ENCODE assay signal across 21 cellular contexts in the genomic region with DNA sequence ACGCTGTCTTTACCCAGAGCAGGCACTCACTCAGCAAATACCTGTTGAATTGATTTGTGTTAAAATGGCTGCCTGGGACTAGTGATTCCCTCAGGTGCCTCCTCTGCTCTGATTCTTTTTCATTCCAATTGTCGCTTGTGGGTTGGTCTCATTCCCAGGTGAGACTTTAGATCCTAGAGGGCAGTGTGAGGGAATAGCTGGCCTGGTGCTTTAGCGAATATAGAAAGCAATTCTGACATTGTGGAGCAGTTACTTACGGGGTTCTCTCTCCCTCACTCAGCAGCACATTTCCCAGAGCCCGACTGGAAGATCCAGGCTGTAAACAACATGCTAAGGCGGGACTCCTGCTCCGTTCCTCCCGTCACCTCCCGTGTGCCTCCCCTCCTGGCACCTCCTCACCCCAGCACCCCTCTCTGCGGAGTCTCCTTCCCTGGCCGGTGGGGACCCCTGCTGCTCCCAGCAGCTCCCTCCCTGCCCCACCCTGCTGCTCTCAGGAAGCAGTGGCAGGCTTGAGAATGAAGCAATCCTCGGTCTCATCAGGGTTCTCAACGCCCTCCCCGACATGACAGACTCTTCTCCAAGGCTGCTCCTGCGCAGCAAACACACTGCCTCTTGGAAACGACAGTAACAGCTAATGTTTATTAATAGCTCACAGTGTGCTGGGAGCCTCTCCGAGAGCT. TPM values are rescaled to one million over a fixed set of nuclear protein-coding genes. Genes with fewer than 3 reads are reported as not detected.
DNase-seq lines count a peak whose midpoint lies in the region; ATAC-seq and TF ChIP-seq lines count a peak whose summit lies in the region.
"Had no signal": no experiment of that assay in that cellular context is flagged by ENCODE, and none has a peak within 500 bp of the region (broad histone marks: within the 10 kb centered on the region; RNA-seq: fewer than 3 reads in every experiment).

No MANE protein-coding gene starts in this region.

- DNase-seq in Right ventricle myocardium superior: peak; percentile 7
- no peak for DNase-seq in left ventricle myocardium inferior
- DNase-seq in caudate nucleus (lab: John Stamatoyannopoulos, UW): peak in 36 of 61 donors; percentile 7 to 82 (median 47)
- no peak for DNase-seq in RPMI8226
- no peak for DNase-seq in UCSD-AML1 (lab: John Stamatoyannopoulos, UW; ENCODE audit: unreplicated experiment)
- DNase-seq: activated effector memory CD4-positive, alpha-beta T cell treated with Interleukin-2 at 50 U/mL for 16 hours; CD8-positive, alpha-beta memory T cell; cortex of kidney; NCI-H1417 treated with DMSO at 0.1 percent for 48 hours; NCI-H748 treated with DMSO at 0.1 percent for 48 hours; T1000 had no signal

- H3K36me3 ChIP-seq in left ventricle myocardium inferior (no peaks in the 10 kb centered on the region), iPS-20b (ENCODE audit: insufficient read depth, low read depth, low read length) (no peaks in the 10 kb centered on the region)
- H3K36me3 ChIP-seq: transverse colon had no signal

- no peak for TF ChIP-seq CTCF in left ventricle myocardium inferior (IDR thresholded peaks at IDR 0.05; ENCODE audit: borderline replicate concordance)

- H3K9me3 ChIP-seq in left ventricle myocardium inferior (replicated peaks) (no peaks in the 10 kb centered on the region), iPS-20b (ENCODE audit: insufficient read depth, low read depth, low read length) (no peaks in the 10 kb centered on the region)
- H3K9me3 ChIP-seq: body of pancreas, transverse colon had no signal

- no peak overlapping the region for H3K27ac ChIP-seq in left ventricle myocardium inferior (replicated peaks)
- H3K27ac ChIP-seq in caudate nucleus (ENCODE audit: low read depth, low read length): peak overlapping the region; percentile 73
- H3K27ac ChIP-seq in iPS-20b (ENCODE audit: low read length): no peak overlapping the region
- H3K27ac ChIP-seq in temporal lobe (ENCODE audit: low read depth, low read length): peak overlapping the region; percentile 59
- H3K27ac ChIP-seq: body of pancreas, HL-60, transverse colon had no signal

- ATAC-seq in Right ventricle myocardium superior (ENCODE audit: poor library complexity): peak; percentile 52
- no peak for ATAC-seq in GM19452 (IDR thresholded peaks at IDR 0.05; ENCODE audit: unreplicated experiment)

- intact Hi-C loops in Right ventricle myocardium superior (cut with DNase I): loop anchor here (1.0 to 10.0 kb wide), 3 partner anchors 91 to 194 kb away; no protein-coding TSS in a partner anchor
- intact Hi-C loops in left ventricle myocardium inferior (cut with micrococcal nuclease): loop anchor here (5.0 kb wide), 1 partner anchor 151 kb away; no protein-coding TSS in a partner anchor

- H3K4me1 ChIP-seq in left ventricle myocardium inferior: peaks cover 5% of the 10 kb centered on the region
- peaks cover 14% of the 10 kb centered on the region; the same call in 1 of the 2 replicates for H3K4me1 ChIP-seq in iPS-20b (ENCODE audit: insufficient read depth, low read length)
- H3K4me1 ChIP-seq: body of pancreas, transverse colon had no signal

- peak overlapping the region; percentile 43; the same call in 1 of the 2 replicates for H3K9ac ChIP-seq in iPS-20b (ENCODE audit: low read depth, low read length)

- H3K27me3 ChIP-seq in left ventricle myocardium inferior (ENCODE audit: low read depth): peaks cover 99% of the 10 kb centered on the region
- peaks cover 42% of the 10 kb centered on the region for H3K27me3 ChIP-seq in iPS-20b (ENCODE audit: insufficient read depth, low read length)

- no peak overlapping the region for H3K4me3 ChIP-seq in left ventricle myocardium inferior
- peak overlapping the region; percentile 45 for H3K4me3 ChIP-seq in iPS-20b (ENCODE audit: low read length)
- H3K4me3 ChIP-seq: body of pancreas, transverse colon had no signal

RNA-seq across cellular contexts. Expression of gene CELF4, which starts 26.9 kb away (rescaled TPM):
- total RNA-seq in Right ventricle myocardium superior: 0.19 TPM
- total RNA-seq in left ventricle myocardium inferior: 0.60 TPM
- 50.9 TPM for total RNA-seq in temporal lobe
- total RNA-seq: A172; CD8-positive, alpha-beta memory T cell; MCF 10A; renal cortical epithelial cell; Right ventricle myocardium inferior had no signal

Comparison
In these comparisons a context has a peak if more than half of its experiments do, and no peak if none do; other contexts are left out.
1. DNase-seq: peak in Right ventricle myocardium superior (single experiment) and caudate nucleus (36 of 61); none in left ventricle myocardium inferior (single experiment), RPMI8226 (single experiment) and UCSD-AML1 (single experiment).
2. H3K27ac ChIP-seq: peak in caudate nucleus (single experiment) and temporal lobe (single experiment); none in left ventricle myocardium inferior (single experiment) and iPS-20b (single experiment).
3. RNA of gene CELF4, which starts 26.9 kb away (total RNA-seq): 50.9 TPM in temporal lobe (single experiment); 0.60 TPM in left ventricle myocardium inferior (single experiment) and 0.19 TPM in Right ventricle myocardium superior (single experiment); every median in the first group is over 10 times any median in the second.